ENCODE assay signal across 10 cellular contexts in genomic region chr2:9424447-9425164, GRCh38. TPM values are rescaled to one million over a fixed set of nuclear protein-coding genes. Genes with fewer than 3 reads are reported as not detected.
DNase-seq lines count a peak whose midpoint lies in the region; ATAC-seq, FAIRE-seq and TF ChIP-seq lines count a peak whose summit lies in the region.
"Had no signal": no experiment of that assay in that cellular context is flagged by ENCODE, and none has a peak within 500 bp of the region (broad histone marks: within the 10 kb centered on the region; RNA-seq: fewer than 3 reads in every experiment).

No MANE protein-coding gene starts in this region.

- no peaks in the 10 kb centered on the region for H3K36me3 ChIP-seq in MM.1S (replicated peaks; ENCODE audit: insufficient read depth, low read length)

- peaks cover 60% of the 10 kb centered on the region for H3K79me2 ChIP-seq in MM.1S (ENCODE audit: low read length)

- DNase-seq in CD4-positive, alpha-beta T cell = no peak
- no peak for DNase-seq in MM.1S
- DNase-seq in neural crest cell (ENCODE audit: low read depth, low spot score) = no peak
- DNase-seq in iPS-NIHi11 (ENCODE audit: low spot score) = no peak
- DNase-seq in stimulated activated CD4-positive, alpha-beta T cell treated with anti-CD3 and anti-CD28 coated beads, Interleukin-4, amount 100 ng/mL, for 1 hour = no peak
- DNase-seq in D721Med (ENCODE audit: insufficient read length, low spot score) = no peak
- DNase-seq: KBM-7 had no signal

- no peaks in the 10 kb centered on the region for H3K9me3 ChIP-seq in CD4-positive, alpha-beta T cell (ENCODE audit: control insufficient read depth, low read length)
- no peaks in the 10 kb centered on the region for H3K9me3 ChIP-seq in MM.1S (replicated peaks; ENCODE audit: insufficient read depth, low read length)

- peaks cover 31% of the 10 kb centered on the region for H3K36me3 Mint-ChIP-seq in CD4-positive, alpha-beta T cell (ENCODE audit: low read depth)
- peaks cover 39% of the 10 kb centered on the region for H3K36me3 Mint-ChIP-seq in dendritic cell treated with granulocyte-macrophage colony-stimulating factor and Interleukin-4, amounts not matched to agents 40 ng/mL and 50 ng/mL, for 4 days (ENCODE audit: low read depth)
- peaks cover 3% of the 10 kb centered on the region for H3K36me3 Mint-ChIP-seq in neural crest cell (ENCODE audit: low read depth)

- no peak for FAIRE-seq in D721Med (lab: Jason Lieb, UNC)

- peaks cover 10% of the 10 kb centered on the region for H3F3A ChIP-seq in MM.1S (ENCODE audit: insufficient read depth, low read length)

- CTCF ChIA-PET in CD4-positive, alpha-beta T cell (lab: Charles Lee) = no interaction called here

- H3K9ac ChIP-seq in MM.1S (ENCODE audit: low read length) = peak overlapping the region; percentile 93

- H3K4me1 Mint-ChIP-seq in CD4-positive, alpha-beta T cell (ENCODE audit: low read depth) = peaks cover 26% of the 10 kb centered on the region
- H3K4me1 Mint-ChIP-seq in dendritic cell treated with granulocyte-macrophage colony-stimulating factor and Interleukin-4, amounts not matched to agents 40 ng/mL and 50 ng/mL, for 4 days (ENCODE audit: low read depth) = peaks cover 24% of the 10 kb centered on the region
- H3K4me1 Mint-ChIP-seq in neural crest cell = peaks cover 19% of the 10 kb centered on the region

- peaks cover 31% of the 10 kb centered on the region for H3K4me1 ChIP-seq in MM.1S (ENCODE audit: low read length)

- no peaks in the 10 kb centered on the region for H3K9me3 Mint-ChIP-seq in CD4-positive, alpha-beta T cell
- H3K9me3 Mint-ChIP-seq in dendritic cell treated with granulocyte-macrophage colony-stimulating factor and Interleukin-4, amounts not matched to agents 40 ng/mL and 50 ng/mL, for 4 days = no peaks in the 10 kb centered on the region
- H3K9me3 Mint-ChIP-seq in neural crest cell = no peaks in the 10 kb centered on the region
- H3K9me3 Mint-ChIP-seq: stimulated activated naive CD8-positive, alpha-beta T cell treated with anti-CD3 and anti-CD28 coated beads, Interleukin-15, Interleukin-2, amounts not matched to agents 100 ng/mL and 50 ng/mL, for 24 hours had no signal

- no peak overlapping the region for H3K27ac Mint-ChIP-seq in CD4-positive, alpha-beta T cell
- H3K27ac Mint-ChIP-seq in dendritic cell treated with granulocyte-macrophage colony-stimulating factor and Interleukin-4, amounts not matched to agents 40 ng/mL and 50 ng/mL, for 4 days = peak overlapping the region; percentile 96
- peak overlapping the region; percentile 95 for H3K27ac Mint-ChIP-seq in neural crest cell (ENCODE audit: unreplicated experiment)
- H3K27ac Mint-ChIP-seq: stimulated activated naive CD8-positive, alpha-beta T cell treated with anti-CD3 and anti-CD28 coated beads, Interleukin-15, Interleukin-2, amounts not matched to agents 100 ng/mL and 50 ng/mL, for 24 hours had no signal

- no peaks in the 10 kb centered on the region for H4K20me1 ChIP-seq in MM.1S (ENCODE audit: insufficient read depth, low read length)

- no peak for TF ChIP-seq CTCF in CD4-positive, alpha-beta T cell (IDR thresholded peaks at IDR 0.05)
- no peak for TF ChIP-seq CTCF in MM.1S (IDR thresholded peaks at IDR 0.05; ENCODE audit: low read length)
- TF ChIP-seq CTCF in neural crest cell (conservative IDR thresholded peaks at IDR 0.05) = no peak
- TF ChIP-seq CTCF in D721Med (IDR thresholded peaks at IDR 0.05; ENCODE audit: insufficient read depth, missing control alignments) = no peak

- peak overlapping the region; percentile 94 for H3K4me3 ChIP-seq in MM.1S (ENCODE audit: low read length)

- H3K4me3 Mint-ChIP-seq in CD4-positive, alpha-beta T cell = no peak overlapping the region
- H3K4me3 Mint-ChIP-seq in dendritic cell treated with granulocyte-macrophage colony-stimulating factor and Interleukin-4, amounts not matched to agents 40 ng/mL and 50 ng/mL, for 4 days = no peak overlapping the region
- no peak overlapping the region for H3K4me3 Mint-ChIP-seq in neural crest cell
- H3K4me3 Mint-ChIP-seq: stimulated activated naive CD8-positive, alpha-beta T cell treated with anti-CD3 and anti-CD28 coated beads, Interleukin-15, Interleukin-2, amounts not matched to agents 100 ng/mL and 50 ng/mL, for 24 hours had no signal

- intact Hi-C loops in CD4-positive, alpha-beta T cell (cut with DNase I, micrococcal nuclease) = loop anchor here (2.0 to 10.0 kb wide), 7 partner anchors 48 to 1390 kb away; partner anchors contain the start of genes KIDINS220 (in 2 of the 2), IAH1 (in 1 of the 2), KLF11 (in 1 of the 2) and MBOAT2 (in 1 of the 2)
- intact Hi-C loops in dendritic cell treated with granulocyte-macrophage colony-stimulating factor and Interleukin-4, amounts not matched to agents 40 ng/mL and 50 ng/mL, for 4 days (cut with micrococcal nuclease) = loop anchor here (5.0 kb wide), 1 partner anchor 282 kb away; no protein-coding TSS in a partner anchor

- ATAC-seq in CD4-positive, alpha-beta T cell (ENCODE audit: poor library complexity) = no peak
- ATAC-seq in GM21447 (IDR thresholded peaks at IDR 0.05; ENCODE audit: unreplicated experiment) = no peak

- H2AFZ ChIP-seq in MM.1S (ENCODE audit: low read length) = peak overlapping the region; percentile 89; the same call in 1 of the 2 replicates

- H3K27ac ChIP-seq in CD4-positive, alpha-beta T cell (ENCODE audit: low read depth, low read length) = peak overlapping the region; percentile 73
- H3K27ac ChIP-seq in MM.1S (ENCODE audit: low read length) = peak overlapping the region; percentile 80; the same call in 1 of the 2 replicates

- POLR2A ChIA-PET in CD4-positive, alpha-beta T cell (lab: Charles Lee) = interaction anchor here (0.7 to 3.8 kb wide), 4 partner anchors 49 to 1358 kb away, joined by 3 to 50 read pairs (median 9); partner anchors contain the start of genes ADAM17, IAH1 and ODC1

- H3K27me3 Mint-ChIP-seq in CD4-positive, alpha-beta T cell = no peaks in the 10 kb centered on the region
- no peaks in the 10 kb centered on the region for H3K27me3 Mint-ChIP-seq in dendritic cell treated with granulocyte-macrophage colony-stimulating factor and Interleukin-4, amounts not matched to agents 40 ng/mL and 50 ng/mL, for 4 days
- H3K27me3 Mint-ChIP-seq in neural crest cell (ENCODE audit: low read depth) = no peaks in the 10 kb centered on the region
- H3K27me3 Mint-ChIP-seq: stimulated activated naive CD8-positive, alpha-beta T cell treated with anti-CD3 and anti-CD28 coated beads, Interleukin-15, Interleukin-2, amounts not matched to agents 100 ng/mL and 50 ng/mL, for 24 hours had no signal

- peak overlapping the region; percentile 58 for H3K4me2 ChIP-seq in MM.1S (ENCODE audit: low read depth, low read length)

- no peaks in the 10 kb centered on the region for H3K27me3 ChIP-seq in CD4-positive, alpha-beta T cell (ENCODE audit: control insufficient read depth, insufficient read depth, low read length)
- no peaks in the 10 kb centered on the region for H3K27me3 ChIP-seq in MM.1S (replicated peaks; ENCODE audit: insufficient read depth, low read length)

- H3K9me2 ChIP-seq in MM.1S (replicated peaks; ENCODE audit: insufficient read depth, low read length) = no peaks in the 10 kb centered on the region

RNA-seq across cellular contexts. Expression of gene CPSF3, which starts 1.2 kb away (rescaled TPM):
- total RNA-seq in CD4-positive, alpha-beta T cell = 10 to 100 TPM; 13.2 to 13.8 TPM
- 84.8 and 86.4 TPM in 2 replicates for total RNA-seq in neural crest cell

RNA-seq across cellular contexts. Expression of gene ITGB1BP1, which starts 1.3 kb away (rescaled TPM):
- total RNA-seq in CD4-positive, alpha-beta T cell = 10 to 100 TPM; 24.4 to 25.0 TPM
- total RNA-seq in neural crest cell = 59.3 and 61.2 TPM in 2 replicates

RNA-seq across cellular contexts. Expression of gene IAH1, which starts 49.7 kb away (rescaled TPM):
- 10 to 100 TPM; 54.8 to 57.3 TPM for total RNA-seq in CD4-positive, alpha-beta T cell
- total RNA-seq in neural crest cell = 38.6 and 42.7 TPM in 2 replicates
